Comparison of ENCODE assay signal across 8 cellular contexts in the genomic region with DNA sequence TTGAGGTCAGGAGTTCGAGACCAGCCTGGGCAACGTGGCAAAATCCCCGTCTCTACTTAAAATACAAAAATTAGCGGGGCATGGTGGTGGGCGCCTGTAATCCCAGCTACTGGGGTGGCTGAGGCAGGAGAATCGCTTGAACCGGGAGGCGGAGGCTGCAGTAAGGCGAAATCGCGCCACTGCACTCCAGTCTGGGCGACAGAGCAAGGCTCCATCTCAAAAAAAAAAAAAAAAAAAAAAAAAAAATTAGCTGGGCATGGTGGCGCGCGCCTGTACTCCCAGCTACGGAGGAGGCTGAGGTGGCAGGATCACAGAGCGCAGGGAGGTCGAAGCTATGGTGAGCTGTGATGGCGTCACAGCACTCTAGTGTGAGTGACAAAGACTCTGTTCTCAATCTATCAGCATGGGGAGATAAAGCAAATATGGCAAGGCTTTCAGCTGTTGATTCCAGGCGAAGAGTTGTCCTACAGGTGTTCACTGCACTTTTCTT. TPM values are rescaled to one million over a fixed set of nuclear protein-coding genes. Genes with fewer than 3 reads are reported as not detected.
A peak's percentile ranks its signal among the peaks of the same experiment; 100 is the strongest.
DNase-seq lines count a peak whose midpoint lies in the region; ATAC-seq and TF ChIP-seq lines count a peak whose summit lies in the region.
"Not testable (repeated sequence)": the region's sequence is repeated elsewhere in the genome, so short reads cannot be mapped to it uniquely, and the experiment has no call there.

No MANE protein-coding gene starts in this region.

- CTCF ChIA-PET in CD4-positive, alpha-beta memory T cell (lab: Charles Lee; ENCODE audit: partially characterized antibody) = interaction anchor here (1.1 kb wide), 2 partner anchors 11 to 13 kb away, joined by 3 read pairs; no protein-coding TSS in a partner anchor
- CTCF ChIA-PET in OCI-LY7 (lab: Charles Lee; ENCODE audit: unreplicated experiment) = not testable (repeated sequence)
- CTCF ChIA-PET in activated CD8-positive, alpha-beta T cell treated with anti-CD3 and anti-CD28 coated beads for 36 hours (lab: Charles Lee) = interaction anchor here (1.3 kb wide), 1 partner anchor 170 kb away, joined by 5 read pairs; no protein-coding TSS in a partner anchor

- not testable (repeated sequence) for H3K36me3 ChIP-seq in CD4-positive, alpha-beta memory T cell (ENCODE audit: insufficient read depth, low read length); left ventricle myocardium inferior; stomach
- H3K36me3 ChIP-seq in HUES48 (ENCODE audit: control insufficient read depth, insufficient read depth, low read length) = peaks cover 12% of the 10 kb centered on the region; the same call in 1 of the 2 replicates
- H3K36me3 ChIP-seq in OCI-LY7 (ENCODE audit: insufficient read depth, low read length) = peaks cover 47% of the 10 kb centered on the region

- intact Hi-C loops in CD4-positive, alpha-beta memory T cell (cut with micrococcal nuclease); OCI-LY7 (cut with micrococcal nuclease; ENCODE audit: unreplicated experiment); activated CD8-positive, alpha-beta T cell treated with anti-CD3 and anti-CD28 coated beads for 36 hours (cut with micrococcal nuclease); left ventricle myocardium inferior (cut with micrococcal nuclease); stomach (cut with DNase I; ENCODE audit: low total_unique reads): not testable (repeated sequence)

- 86 to 92% (median 88%) methylated on average over 20 of the region's 20 CpGs for WGBS in stomach, 5 donors

- H3K27me3 Mint-ChIP-seq in CD4-positive, alpha-beta memory T cell; activated CD8-positive, alpha-beta T cell treated with anti-CD3 and anti-CD28 coated beads for 36 hours; central memory CD8-positive, alpha-beta T cell; nephron (ENCODE audit: low read depth): not testable (repeated sequence)

- not testable (repeated sequence) for TF ChIP-seq EP300 in stomach (IDR thresholded peaks at IDR 0.05)

- peak overlapping the region in 1 of 2 donors; percentile 95 for H3K4me3 ChIP-seq in CD4-positive, alpha-beta memory T cell (ENCODE audit: low read length in 2 of 2)
- peak overlapping the region; percentile 90 for H3K4me3 ChIP-seq in HUES48 (ENCODE audit: low read depth, low read length)
- H3K4me3 ChIP-seq in OCI-LY7 (ENCODE audit: low read depth, low read length, poor library complexity, severe bottlenecking) = peak overlapping the region; percentile 86
- H3K4me3 ChIP-seq in left ventricle myocardium inferior = peak overlapping the region; percentile 87
- peak overlapping the region; percentile 58 to 91 (median 81) for H3K4me3 ChIP-seq in stomach

- H3K4me1 ChIP-seq in CD4-positive, alpha-beta memory T cell (ENCODE audit: insufficient read depth, low read length) = peaks cover 58% of the 10 kb centered on the region
- H3K4me1 ChIP-seq in HUES48 (ENCODE audit: control insufficient read depth, insufficient read depth, low read length) = peaks cover 27% of the 10 kb centered on the region
- H3K4me1 ChIP-seq in OCI-LY7 (ENCODE audit: insufficient read depth, low read length, poor library complexity, severe bottlenecking) = peaks cover 23% of the 10 kb centered on the region
- peaks cover 56% of the 10 kb centered on the region for H3K4me1 ChIP-seq in left ventricle myocardium inferior
- H3K4me1 ChIP-seq in stomach = peaks cover 15 to 62% (median 44%) of the 10 kb centered on the region in 4 donors

- POLR2A ChIA-PET in CD4-positive, alpha-beta memory T cell (lab: Charles Lee; ENCODE audit: partially characterized antibody) = not testable (repeated sequence)
- POLR2A ChIA-PET in OCI-LY7 (lab: Charles Lee) = interaction anchor here (0.5 to 2.2 kb wide), 3 partner anchors 42 to 577 kb away, joined by 3 to 6 read pairs (median 3); a partner anchor contains a TSS
- POLR2A ChIA-PET in activated CD8-positive, alpha-beta T cell treated with anti-CD3 and anti-CD28 coated beads for 36 hours (lab: Charles Lee) = interaction anchor here (0.9 kb wide), 1 partner anchor 13 kb away, joined by 3 read pairs; no protein-coding TSS in a partner anchor

- H3K4me1 Mint-ChIP-seq in CD4-positive, alpha-beta memory T cell = peaks cover 42 to 79% (median 58%) of the 10 kb centered on the region in 4 donors
- peaks cover 52% of the 10 kb centered on the region for H3K4me1 Mint-ChIP-seq in activated CD8-positive, alpha-beta T cell treated with anti-CD3 and anti-CD28 coated beads for 36 hours (ENCODE audit: low read depth)
- H3K4me1 Mint-ChIP-seq in central memory CD8-positive, alpha-beta T cell = peaks cover 60% of the 10 kb centered on the region
- peaks cover 56% of the 10 kb centered on the region for H3K4me1 Mint-ChIP-seq in nephron

- not testable (repeated sequence) for H4K20me1 ChIP-seq in OCI-LY7 (ENCODE audit: insufficient read depth, low read length)

- peak overlapping the region; percentile 94 to 100 (median 100) for H3K4me3 Mint-ChIP-seq in CD4-positive, alpha-beta memory T cell
- peak overlapping the region; percentile 99 for H3K4me3 Mint-ChIP-seq in activated CD8-positive, alpha-beta T cell treated with anti-CD3 and anti-CD28 coated beads for 36 hours
- H3K4me3 Mint-ChIP-seq in central memory CD8-positive, alpha-beta T cell = peak overlapping the region; percentile 99
- peak overlapping the region; percentile 99 to 100 (median 100) for H3K4me3 Mint-ChIP-seq in nephron

- TF ChIP-seq CTCF in OCI-LY7 (conservative IDR thresholded peaks at IDR 0.05; ENCODE audit: low read length); activated CD8-positive, alpha-beta T cell treated with anti-CD3 and anti-CD28 coated beads for 36 hours (IDR thresholded peaks at IDR 0.05); left ventricle myocardium inferior (IDR thresholded peaks at IDR 0.05; ENCODE audit: borderline replicate concordance); nephron (IDR thresholded peaks at IDR 0.05; ENCODE audit: unreplicated experiment in 3 of 3); stomach (IDR thresholded peaks at IDR 0.05): not testable (repeated sequence)

- H3K4me2 ChIP-seq in OCI-LY7 (ENCODE audit: low read length) = peak overlapping the region; percentile 93

- H3K36me3 Mint-ChIP-seq in CD4-positive, alpha-beta memory T cell = peaks cover 16 to 38% of the 10 kb centered on the region in 2 donors
- peaks cover 50% of the 10 kb centered on the region for H3K36me3 Mint-ChIP-seq in activated CD8-positive, alpha-beta T cell treated with anti-CD3 and anti-CD28 coated beads for 36 hours (ENCODE audit: low read depth)
- H3K36me3 Mint-ChIP-seq in central memory CD8-positive, alpha-beta T cell (ENCODE audit: insufficient read depth) = peaks cover 20% of the 10 kb centered on the region
- peaks cover 37% of the 10 kb centered on the region for H3K36me3 Mint-ChIP-seq in nephron (ENCODE audit: low read depth)

- H3K9me3 ChIP-seq in CD4-positive, alpha-beta memory T cell (ENCODE audit: control insufficient read depth in 1 of 2, low read length in 2 of 2); HUES48 (ENCODE audit: control insufficient read depth, insufficient read depth, low read length); OCI-LY7 (ENCODE audit: low read length); left ventricle myocardium inferior (replicated peaks); stomach: not testable (repeated sequence)

- not testable (repeated sequence) for H2AFZ ChIP-seq in OCI-LY7 (ENCODE audit: low read length)

- peak overlapping the region in 5 of 7 donors; percentile 36 to 98 (median 86) for H3K27ac Mint-ChIP-seq in CD4-positive, alpha-beta memory T cell
- H3K27ac Mint-ChIP-seq in activated CD8-positive, alpha-beta T cell treated with anti-CD3 and anti-CD28 coated beads for 36 hours = peak overlapping the region; percentile 38
- peak overlapping the region; percentile 68 for H3K27ac Mint-ChIP-seq in central memory CD8-positive, alpha-beta T cell (ENCODE audit: low read depth)
- peak overlapping the region in 2 of 3 experiments; percentile 54 to 98 for H3K27ac Mint-ChIP-seq in nephron

- not testable (repeated sequence) for BruUV-seq in OCI-LY7 (replicated peaks; lab: Mats Ljungman, UMichigan)

- not testable (repeated sequence) for TF ChIP-seq POLR2A in stomach (IDR thresholded peaks at IDR 0.05)

- H3K9me3 Mint-ChIP-seq in CD4-positive, alpha-beta memory T cell; activated CD8-positive, alpha-beta T cell treated with anti-CD3 and anti-CD28 coated beads for 36 hours; central memory CD8-positive, alpha-beta T cell; nephron: not testable (repeated sequence)

- not testable (repeated sequence) for H3K27ac ChIP-seq in CD4-positive, alpha-beta memory T cell (ENCODE audit: low read depth, low read length); OCI-LY7 (ENCODE audit: low read depth, low read length, poor library complexity, severe bottlenecking); left ventricle myocardium inferior (replicated peaks); stomach
- H3K27ac ChIP-seq in HUES48 (ENCODE audit: low read depth, low read length) = peak overlapping the region; percentile 44

- H3K79me2 ChIP-seq in OCI-LY7 (ENCODE audit: insufficient read depth, low read depth, low read length) = peaks cover 79% of the 10 kb centered on the region

- H3K9ac ChIP-seq in HUES48 (ENCODE audit: low read depth, low read length) = not testable (repeated sequence)

- not testable (repeated sequence) for ATAC-seq in activated CD8-positive, alpha-beta T cell treated with anti-CD3 and anti-CD28 coated beads for 36 hours; central memory CD8-positive, alpha-beta T cell (replicated peaks; ENCODE audit: extremely low read depth, poor library complexity, severe bottlenecking)

- DNase-seq in CD4-positive, alpha-beta memory T cell; OCI-LY7 (ENCODE audit: low spot score); activated CD8-positive, alpha-beta T cell treated with anti-CD3 and anti-CD28 coated beads for 36 hours; central memory CD8-positive, alpha-beta T cell (ENCODE audit: low spot score in 2 of 2); left ventricle myocardium inferior; stomach: not testable (repeated sequence)

- H3K27me3 ChIP-seq in CD4-positive, alpha-beta memory T cell (ENCODE audit: insufficient read depth, low read length); HUES48 (ENCODE audit: control insufficient read depth, insufficient read depth, low read length); left ventricle myocardium inferior (ENCODE audit: low read depth); stomach: not testable (repeated sequence)

- not testable (repeated sequence) for H3K9me2 ChIP-seq in OCI-LY7 (ENCODE audit: insufficient read depth, low read length)

RNA-seq across cellular contexts. Expression of a gene that starts 1.9 kb away (rescaled TPM):
- total RNA-seq in CD4-positive, alpha-beta memory T cell = 10 to 100 TPM; 33.5 to 34.0 TPM
- 10 to 100 TPM; 18.1 to 18.4 TPM for polyA plus RNA-seq in CD4-positive, alpha-beta memory T cell
- total RNA-seq in OCI-LY7 (2014; rRNA removed; shearing (Covaris generic)) = 31.9 and 45.1 TPM in 2 replicates
- 55.7 and 64.2 TPM in 2 replicates for total RNA-seq in OCI-LY7 (2022)
- 10 to 100 TPM; 34.9 to 40.6 TPM for total RNA-seq in activated CD8-positive, alpha-beta T cell treated with anti-CD3 and anti-CD28 coated beads for 36 hours
- total RNA-seq in left ventricle myocardium inferior = 11.1 TPM
- total RNA-seq in stomach = 10 to 100 TPM in 3 of 5 donors, 1 to 10 TPM in 2; 1.8 to 47.9 (median 10.7) TPM
- polyA plus RNA-seq in stomach = 10 to 100 TPM in 2 of 3 donors, 1 to 10 TPM in 1; 9.2 to 25.0 (median 13.9) TPM
